In the genomic region with DNA sequence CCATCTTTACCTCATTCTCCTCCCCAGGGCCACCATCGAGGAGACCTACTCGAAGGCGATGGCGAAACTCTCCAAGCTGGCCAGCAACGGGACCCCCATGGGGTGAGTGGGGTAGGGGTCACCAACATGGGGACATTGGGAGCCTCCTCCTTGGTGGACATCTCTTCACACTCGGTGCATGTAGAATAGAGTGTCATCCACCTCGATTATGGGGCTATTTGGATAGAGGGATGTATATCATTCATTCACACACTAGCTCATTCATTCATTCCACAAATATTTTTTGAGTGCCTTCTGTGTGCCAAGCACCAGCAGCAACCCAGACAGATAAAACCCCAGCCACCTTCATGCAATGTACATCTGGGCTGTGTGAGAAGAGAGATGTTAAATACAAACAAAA, we compare ENCODE assay signal across 1 cellular context.
A peak's percentile ranks its signal among the peaks of the same experiment; 100 is the strongest.
TF ChIP-seq lines count a peak whose summit lies in the region.

No MANE protein-coding gene starts in this region.

TF ChIP-seq in HepG2, 621 proteins besides CTCF, POLR2A, EP300 and RAD21:
- TF ChIP-seq RFX1 (IDR thresholded peaks at IDR 0.05) = no peak
- TF ChIP-seq ZNF24 (IDR thresholded peaks at IDR 0.05) = 0 out of 2 replicates have a peak, but pooled peaks have one; percentile 47
